1 cellular context compared by ENCODE assay signal in genomic region chr10:113539789-113540188, GRCh38.
TF ChIP-seq lines count a peak whose summit lies in the region.

No MANE protein-coding gene starts in this region.

TF ChIP-seq in SK-N-SH, 30 proteins besides CTCF, POLR2A, EP300 and RAD21 (continued from another document):
- TF ChIP-seq USF2 (IDR thresholded peaks at IDR 0.05; ENCODE audit: borderline replicate concordance, low read depth, low read length): no peak
- TF ChIP-seq RFX5 (IDR thresholded peaks at IDR 0.05; ENCODE audit: low read length): no peak
- TF ChIP-seq YY1 (IDR thresholded peaks at IDR 0.05; ENCODE audit: low read depth): no peak
- TF ChIP-seq RXRA (IDR thresholded peaks at IDR 0.05; ENCODE audit: borderline replicate concordance, low read depth): no peak
- TF ChIP-seq ZBTB33 (IDR thresholded peaks at IDR 0.05; ENCODE audit: borderline replicate concordance, low read depth): no peak
